In genomic region chr3:189513281-189514151, GRCh38 we compare ENCODE assay signal across 26 cellular contexts.
A peak's percentile ranks its signal among the peaks of the same experiment; 100 is the strongest.
DNase-seq lines count a peak whose midpoint lies in the region; ATAC-seq and TF ChIP-seq lines count a peak whose summit lies in the region.
"Had no signal": no experiment of that assay in that cellular context is flagged by ENCODE, and none has a peak within 500 bp of the region (broad histone marks: within the 10 kb centered on the region; RNA-seq: fewer than 3 reads in every experiment).

No MANE protein-coding gene starts in this region.

- no peak overlapping the region for H3K27ac Mint-ChIP-seq in activated T-cell treated with anti-CD3 and anti-CD28 coated beads, Interleukin-2, amount 50 U/mL, for 72 hours
- H3K27ac Mint-ChIP-seq: activated naive CD8-positive, alpha-beta T cell treated with anti-CD3 and anti-CD28 coated beads, Interleukin-2, amount 10 ng/mL, durations not matched to agents 7 days and 5 days; activated T-helper 17 cell treated with anti-CD3 and anti-CD28 coated beads, Interleukin-2, amount 50 U/mL, for 72 hours; brain; dendritic cell treated with granulocyte-macrophage colony-stimulating factor and Interleukin-4, amounts not matched to agents 40 ng/mL and 50 ng/mL, for 4 days; GM23338; IgD-negative memory B cell; neural progenitor cell; stimulated activated naive B cell treated with anti-CD40 and anti-IgM and Interleukin-4, amounts not matched to agents 10 μg/mL and 1 μg/mL and 100 μg/mL, for 72 hours; T-helper 2 cell treated with Interferon-gamma antibody and Interleukin-4, amounts not matched to agents 5 μg/mL and 100 μg/mL, for 36 hours had no signal

- intact Hi-C loops in OCI-LY7 (cut with micrococcal nuclease; ENCODE audit: unreplicated experiment) = no loop called here

- peak overlapping the region; percentile 89 for H3K27ac ChIP-seq in esophagus (ENCODE audit: low read depth in 2 of 2, low read length in 1 of 2)
- peak overlapping the region; percentile 71 to 73 for H3K27ac ChIP-seq in mucosa of rectum (ENCODE audit: low read depth in 2 of 2, low read length in 2 of 2)
- H3K27ac ChIP-seq in OCI-LY7 (ENCODE audit: low read depth, low read length, poor library complexity, severe bottlenecking) = no peak overlapping the region
- H3K27ac ChIP-seq: C4-2B, esophagus muscularis mucosa, heart left ventricle, neural progenitor cell, SJSA1 had no signal

- POLR2A ChIA-PET in OCI-LY7 (lab: Charles Lee) = interaction anchor here (0.5 kb wide), 1 partner anchor 13 kb away, joined by 4 read pairs; no protein-coding TSS in a partner anchor

- no peak overlapping the region for H2AFZ ChIP-seq in OCI-LY7 (ENCODE audit: low read length)
- H2AFZ ChIP-seq: GM23338, neural progenitor cell had no signal

- 51 to 53% methylated on average over 10 of the region's 10 CpGs for WGBS in esophagus, 2 donors

- no peak overlapping the region for H3K4me3 Mint-ChIP-seq in activated T-cell treated with anti-CD3 and anti-CD28 coated beads, Interleukin-2, amount 50 U/mL, for 72 hours
- H3K4me3 Mint-ChIP-seq: activated naive CD8-positive, alpha-beta T cell treated with anti-CD3 and anti-CD28 coated beads, Interleukin-2, amount 10 ng/mL, durations not matched to agents 7 days and 5 days; activated T-helper 17 cell treated with anti-CD3 and anti-CD28 coated beads, Interleukin-2, amount 50 U/mL, for 72 hours; brain; dendritic cell treated with granulocyte-macrophage colony-stimulating factor and Interleukin-4, amounts not matched to agents 40 ng/mL and 50 ng/mL, for 4 days; GM23338; IgD-negative memory B cell; neural progenitor cell; stimulated activated naive B cell treated with anti-CD40 and anti-IgM and Interleukin-4, amounts not matched to agents 10 μg/mL and 1 μg/mL and 100 μg/mL, for 72 hours; T-helper 2 cell treated with Interferon-gamma antibody and Interleukin-4, amounts not matched to agents 5 μg/mL and 100 μg/mL, for 36 hours had no signal

- no peak for ATAC-seq in GM19351 (IDR thresholded peaks at IDR 0.05; ENCODE audit: unreplicated experiment)
- ATAC-seq in activated T-cell treated with anti-CD3 and anti-CD28 coated beads, Interleukin-2, amount 50 U/mL, for 72 hours (replicated peaks in 1 of 2) = no peak
- ATAC-seq: activated T-helper 17 cell treated with anti-CD3 and anti-CD28 coated beads, Interleukin-2, amount 50 U/mL, for 72 hours; GM23338; heart left ventricle; stimulated activated naive B cell treated with anti-CD40 and anti-IgM and Interleukin-4, amounts not matched to agents 10 μg/mL and 1 μg/mL and 100 μg/mL, for 72 hours had no signal

- H3K36me3 Mint-ChIP-seq in activated T-cell treated with anti-CD3 and anti-CD28 coated beads, Interleukin-2, amount 50 U/mL, for 72 hours (ENCODE audit: insufficient read depth in 2 of 2) = peaks cover 9 to 12% of the 10 kb centered on the region in 2 donors
- H3K36me3 Mint-ChIP-seq: brain; neural progenitor cell; stimulated activated naive B cell treated with anti-CD40 and anti-IgM and Interleukin-4, amounts not matched to agents 10 μg/mL and 1 μg/mL and 100 μg/mL, for 72 hours had no signal

- no peaks in the 10 kb centered on the region for H4K20me1 ChIP-seq in OCI-LY7 (ENCODE audit: insufficient read depth, low read length)

- H3K9me2 ChIP-seq in OCI-LY7 (ENCODE audit: insufficient read depth, low read length) = no peaks in the 10 kb centered on the region

- DNase-seq in COR-L47 (lab: John Stamatoyannopoulos, UW) (peak; percentile 24), LoVo (ENCODE audit: low spot score) (peak; percentile 87), OCI-LY7 (ENCODE audit: low spot score) (no peak), medulla oblongata (ENCODE audit: extremely low spot score) (no peak)
- DNase-seq in activated T-cell treated with anti-CD3 and anti-CD28 coated beads, Interleukin-2, amount 50 U/mL, for 72 hours = no peak
- DNase-seq: activated naive CD8-positive, alpha-beta T cell treated with anti-CD3 and anti-CD28 coated beads, Interleukin-2, amount 10 ng/mL, durations not matched to agents 7 days and 5 days; DND-41; heart left ventricle; mesendoderm; NCI-H1930; NCI-H510A; stimulated activated naive B cell treated with anti-CD40 and anti-IgM and Interleukin-4, amounts not matched to agents 10 μg/mL and 1 μg/mL and 100 μg/mL, for 72 hours had no signal

- no peaks in the 10 kb centered on the region for H3K27me3 Mint-ChIP-seq in activated T-cell treated with anti-CD3 and anti-CD28 coated beads, Interleukin-2, amount 50 U/mL, for 72 hours (ENCODE audit: low read depth)
- H3K27me3 Mint-ChIP-seq: activated naive CD8-positive, alpha-beta T cell treated with anti-CD3 and anti-CD28 coated beads, Interleukin-2, amount 10 ng/mL, durations not matched to agents 7 days and 5 days; dendritic cell treated with granulocyte-macrophage colony-stimulating factor and Interleukin-4, amounts not matched to agents 40 ng/mL and 50 ng/mL, for 4 days; stimulated activated naive B cell treated with anti-CD40 and anti-IgM and Interleukin-4, amounts not matched to agents 10 μg/mL and 1 μg/mL and 100 μg/mL, for 72 hours had no signal

- H3K4me1 ChIP-seq in esophagus (ENCODE audit: control insufficient read depth in 2 of 2, insufficient read depth in 2 of 2, low read length in 1 of 2) (peaks cover 0 to 2% of the 10 kb centered on the region in 2 donors), mucosa of rectum (ENCODE audit: control insufficient read depth in 2 of 2, insufficient read depth in 2 of 2, low read length in 2 of 2) (peaks cover 5 to 8% of the 10 kb centered on the region in 2 donors), OCI-LY7 (ENCODE audit: insufficient read depth, low read length, poor library complexity, severe bottlenecking) (no peaks in the 10 kb centered on the region)
- H3K4me1 ChIP-seq: heart left ventricle, neural progenitor cell, SJSA1 had no signal

- CTCF ChIA-PET in OCI-LY7 (lab: Charles Lee; ENCODE audit: unreplicated experiment) = no interaction called here

- H3K79me2 ChIP-seq in OCI-LY7 (ENCODE audit: insufficient read depth, low read depth, low read length) = no peaks in the 10 kb centered on the region

- H3K4me2 ChIP-seq in OCI-LY7 (ENCODE audit: low read length) = no peak overlapping the region
- H3K4me2 ChIP-seq: GM23338, neural progenitor cell had no signal

- H3K9ac ChIP-seq in mucosa of rectum (ENCODE audit: low read depth in 1 of 2, low read length in 2 of 2) = no peak overlapping the region
- H3K9ac ChIP-seq: neural progenitor cell had no signal

- H3K36me3 ChIP-seq in esophagus (ENCODE audit: control insufficient read depth in 2 of 2, insufficient read depth in 2 of 2, low read length in 1 of 2) (no peaks in the 10 kb centered on the region), mucosa of rectum (ENCODE audit: control insufficient read depth in 2 of 2, insufficient read depth in 2 of 2, low read length in 2 of 2) (no peaks in the 10 kb centered on the region), OCI-LY7 (ENCODE audit: insufficient read depth, low read length) (no peaks in the 10 kb centered on the region)
- H3K36me3 ChIP-seq: esophagus muscularis mucosa, heart left ventricle, neural progenitor cell, SJSA1, tibial nerve had no signal

- H3K9me3 Mint-ChIP-seq in activated T-cell treated with anti-CD3 and anti-CD28 coated beads, Interleukin-2, amount 50 U/mL, for 72 hours = peaks cover 2 to 12% of the 10 kb centered on the region in 2 donors
- H3K9me3 Mint-ChIP-seq: activated T-helper 17 cell treated with anti-CD3 and anti-CD28 coated beads, Interleukin-2, amount 50 U/mL, for 72 hours; GM23338 had no signal

- H3K4me1 Mint-ChIP-seq in activated T-cell treated with anti-CD3 and anti-CD28 coated beads, Interleukin-2, amount 50 U/mL, for 72 hours (ENCODE audit: low read depth) = peaks cover 10% of the 10 kb centered on the region
- H3K4me1 Mint-ChIP-seq: activated naive CD8-positive, alpha-beta T cell treated with anti-CD3 and anti-CD28 coated beads, Interleukin-2, amount 10 ng/mL, durations not matched to agents 7 days and 5 days; activated T-helper 17 cell treated with anti-CD3 and anti-CD28 coated beads, Interleukin-2, amount 50 U/mL, for 72 hours; GM23338; neural progenitor cell had no signal

- H3K27me3 ChIP-seq in esophagus (ENCODE audit: control insufficient read depth in 1 of 2, insufficient read depth in 2 of 2, low read length in 2 of 2) (no peaks in the 10 kb centered on the region), mucosa of rectum (ENCODE audit: control insufficient read depth in 2 of 2, insufficient read depth in 2 of 2, low read length in 2 of 2) (no peaks in the 10 kb centered on the region)
- H3K27me3 ChIP-seq: esophagus muscularis mucosa, heart left ventricle, neural progenitor cell, SJSA1, tibial nerve had no signal

- no peaks in the 10 kb centered on the region for H3K9me3 ChIP-seq in esophagus (ENCODE audit: control insufficient read depth in 2 of 2, insufficient read depth in 1 of 2, low read depth in 1 of 2, low read length in 1 of 2)
- H3K9me3 ChIP-seq in mucosa of rectum (ENCODE audit: control insufficient read depth in 2 of 2, low read length in 2 of 2) = no peaks in the 10 kb centered on the region
- H3K9me3 ChIP-seq in OCI-LY7 (ENCODE audit: low read length) = 0 out of 2 replicates have a peak, but pooled peaks cover 3% of the 10 kb centered on the region
- H3K9me3 ChIP-seq: SJSA1 had no signal

- H3K4me3 ChIP-seq in esophagus (ENCODE audit: low read depth in 1 of 2, low read length in 2 of 2) (no peak overlapping the region), mucosa of rectum (ENCODE audit: low read length in 2 of 2) (peak overlapping the region in 1 of 2 donors; percentile 15), OCI-LY7 (ENCODE audit: low read depth, low read length, poor library complexity, severe bottlenecking) (no peak overlapping the region)
- H3K4me3 ChIP-seq: esophagus muscularis mucosa, GM23338, heart left ventricle, neural progenitor cell, SJSA1, tibial nerve had no signal

- no TSS peak for BruUV-seq in OCI-LY7 (replicated peaks; lab: Mats Ljungman, UMichigan)

- TF ChIP-seq CTCF in OCI-LY7 (conservative IDR thresholded peaks at IDR 0.05; ENCODE audit: low read length) = no peak

Comparison
In these comparisons a context has a peak if more than half of its experiments do, and no peak if none do; other contexts are left out.
1. DNase-seq: peak in COR-L47 (single experiment) and LoVo (single experiment); none in activated T-cell treated with anti-CD3 and anti-CD28 coated beads, Interleukin-2, amount 50 U/mL, for 72 hours (0 of 2), OCI-LY7 (single experiment) and medulla oblongata (single experiment).